22 cellular contexts compared by ENCODE assay signal in genomic region chr18:32371384-32371783, GRCh38.
DNase-seq lines count a peak whose midpoint lies in the region; ATAC-seq and TF ChIP-seq lines count a peak whose summit lies in the region.
"Had no signal": no experiment of that assay in that cellular context is flagged by ENCODE, and none has a peak within 500 bp of the region (broad histone marks: within the 10 kb centered on the region; RNA-seq: fewer than 3 reads in every experiment).

No MANE protein-coding gene starts in this region.

- peak overlapping the region; percentile 60 for H3K4me3 Mint-ChIP-seq in type B pancreatic cell
- H3K4me3 Mint-ChIP-seq in natural killer cell treated with Interleukin-12 subunit alpha and Interleukin-12 subunit beta and Interleukin-15 and Interleukin-18, amount 100 ng/mL, for 72 hours: no peak overlapping the region
- H3K4me3 Mint-ChIP-seq: activated B cell treated with CpG ODN at 0.5 μM for 24 hours; activated CD4-positive, alpha-beta memory T cell treated with anti-CD3 and anti-CD28 coated beads for 36 hours; CD4-positive, alpha-beta T cell; T-helper 2 cell treated with Interferon-gamma antibody and Interleukin-4, amounts not matched to agents 5 μg/mL and 100 μg/mL, for 36 hours had no signal

- no peaks in the 10 kb centered on the region for H3K36me3 Mint-ChIP-seq in type B pancreatic cell
- no peaks in the 10 kb centered on the region for H3K36me3 Mint-ChIP-seq in natural killer cell treated with Interleukin-12 subunit alpha and Interleukin-12 subunit beta and Interleukin-15 and Interleukin-18, amount 100 ng/mL, for 72 hours
- H3K36me3 Mint-ChIP-seq: activated CD4-positive, alpha-beta memory T cell treated with anti-CD3 and anti-CD28 coated beads for 36 hours had no signal

- no peaks in the 10 kb centered on the region for H3K27me3 ChIP-seq in esophagus (ENCODE audit: control insufficient read depth in 1 of 2, insufficient read depth in 2 of 2, low read length in 2 of 2)
- H3K27me3 ChIP-seq in muscle layer of duodenum (ENCODE audit: low read depth, low read length): no peaks in the 10 kb centered on the region

- H3K4me1 ChIP-seq in HEK293 (ENCODE audit: control insufficient read depth, insufficient read depth, low read length) (peaks cover 10% of the 10 kb centered on the region), esophagus (ENCODE audit: control insufficient read depth in 2 of 2, insufficient read depth in 2 of 2, low read length in 1 of 2) (peaks cover 0 to 11% of the 10 kb centered on the region in 2 donors), muscle layer of duodenum (ENCODE audit: control insufficient read depth in 1 of 2, insufficient read depth in 2 of 2, low read length in 2 of 2) (peaks cover 9 to 19% of the 10 kb centered on the region in 2 donors)

- H3K36me3 ChIP-seq in HEK293 (ENCODE audit: control insufficient read depth in 2 of 2, insufficient read depth in 1 of 2, low read length in 2 of 2) (no peaks in the 10 kb centered on the region), esophagus (ENCODE audit: control insufficient read depth in 2 of 2, insufficient read depth in 2 of 2, low read length in 1 of 2) (peaks cover 0 to 2% of the 10 kb centered on the region in 2 donors), muscle layer of duodenum (ENCODE audit: control insufficient read depth in 1 of 2, insufficient read depth in 2 of 2, low read length in 2 of 2) (no peaks in the 10 kb centered on the region)

- POLR2A ChIA-PET in HEK293 (lab: Yijun Ruan, JAX): no interaction called here

- ATAC-seq in natural killer cell treated with Interleukin-12 subunit alpha and Interleukin-12 subunit beta and Interleukin-15 and Interleukin-18, amount 100 ng/mL, for 72 hours: no peak
- ATAC-seq in GM21447 (IDR thresholded peaks at IDR 0.05; ENCODE audit: unreplicated experiment) (no peak), HG03521 (IDR thresholded peaks at IDR 0.05; ENCODE audit: unreplicated experiment) (no peak)
- ATAC-seq: GM12878, SK-N-SH treated with all-trans-retinoic acid at 6 μM for 48 hours had no signal

- H3K4me3 ChIP-seq in HEK293 (ENCODE audit: low read depth, low read length): no peak overlapping the region
- no peak overlapping the region for H3K4me3 ChIP-seq in esophagus (ENCODE audit: low read depth in 1 of 2, low read length in 2 of 2)
- no peak overlapping the region for H3K4me3 ChIP-seq in muscle layer of duodenum (ENCODE audit: low read depth in 1 of 2, low read length in 2 of 2)
- H3K4me3 ChIP-seq: GM12878 had no signal

- DNase-seq in type B pancreatic cell (ENCODE audit: extremely low spot score, unreplicated experiment) (no peak), epidermal melanocyte (ENCODE audit: insufficient read length, low spot score) (no peak)
- DNase-seq in natural killer cell treated with Interleukin-12 subunit alpha and Interleukin-12 subunit beta and Interleukin-15 and Interleukin-18, amount 100 ng/mL, for 72 hours (ENCODE audit: low spot score): no peak
- DNase-seq: activated B cell treated with CpG ODN at 0.5 μM for 24 hours; activated CD4-positive, alpha-beta memory T cell treated with anti-CD3 and anti-CD28 coated beads for 36 hours; activated T-cell treated with anti-CD3 and anti-CD28 coated beads, Interleukin-2, amount 50 U/mL, for 1 hour; amniotic stem cell; CD4-positive, alpha-beta T cell; kidney glomerular epithelial cell; midbrain; NCI-H1417 treated with DMSO at 0.1 percent for 48 hours; NCI-H524 treated with DMSO at 0.1 percent for 48 hours; stimulated activated CD8-positive, alpha-beta memory T cell treated with anti-CD3 and anti-CD28 coated beads, Interleukin-4, amount 100 ng/mL, for 48 hours; substantia nigra had no signal

- H3K9me3 Mint-ChIP-seq in type B pancreatic cell: no peaks in the 10 kb centered on the region
- H3K9me3 Mint-ChIP-seq in natural killer cell treated with Interleukin-12 subunit alpha and Interleukin-12 subunit beta and Interleukin-15 and Interleukin-18, amount 100 ng/mL, for 72 hours: no peaks in the 10 kb centered on the region
- H3K9me3 Mint-ChIP-seq: activated B cell treated with CpG ODN at 0.5 μM for 24 hours; activated CD4-positive, alpha-beta memory T cell treated with anti-CD3 and anti-CD28 coated beads for 36 hours; CD4-positive, alpha-beta T cell; T-helper 2 cell treated with Interferon-gamma antibody and Interleukin-4, amounts not matched to agents 5 μg/mL and 100 μg/mL, for 36 hours had no signal

- WGBS in esophagus, 2 donors: 67 to 76% methylated on average over 2 of the region's 2 CpGs

- peak overlapping the region; percentile 98 for H3K27ac Mint-ChIP-seq in type B pancreatic cell
- no peak overlapping the region for H3K27ac Mint-ChIP-seq in natural killer cell treated with Interleukin-12 subunit alpha and Interleukin-12 subunit beta and Interleukin-15 and Interleukin-18, amount 100 ng/mL, for 72 hours
- H3K27ac Mint-ChIP-seq: activated B cell treated with CpG ODN at 0.5 μM for 24 hours; activated CD4-positive, alpha-beta memory T cell treated with anti-CD3 and anti-CD28 coated beads for 36 hours; CD4-positive, alpha-beta T cell; T-helper 2 cell treated with Interferon-gamma antibody and Interleukin-4, amounts not matched to agents 5 μg/mL and 100 μg/mL, for 36 hours had no signal

- no peaks in the 10 kb centered on the region for H3K27me3 Mint-ChIP-seq in type B pancreatic cell
- peaks cover 0 to 13% of the 10 kb centered on the region in 2 donors for H3K27me3 Mint-ChIP-seq in natural killer cell treated with Interleukin-12 subunit alpha and Interleukin-12 subunit beta and Interleukin-15 and Interleukin-18, amount 100 ng/mL, for 72 hours

- H3K9me3 ChIP-seq in HEK293 (ENCODE audit: control insufficient read depth, insufficient read depth, low read depth, low read length): no peaks in the 10 kb centered on the region
- H3K9me3 ChIP-seq in esophagus (ENCODE audit: control insufficient read depth in 2 of 2, insufficient read depth in 1 of 2, low read depth in 1 of 2, low read length in 1 of 2): no peaks in the 10 kb centered on the region
- no peaks in the 10 kb centered on the region for H3K9me3 ChIP-seq in muscle layer of duodenum (ENCODE audit: control insufficient read depth in 1 of 2, low read length in 2 of 2)

- H3K27ac ChIP-seq in HEK293 (ENCODE audit: extremely low read depth, low read depth, low read length) (no peak overlapping the region), esophagus (ENCODE audit: low read depth in 2 of 2, low read length in 1 of 2) (peak overlapping the region; percentile 94 to 98), muscle layer of duodenum (ENCODE audit: low read length) (peak overlapping the region; percentile 77)

- H3K4me1 Mint-ChIP-seq in type B pancreatic cell (ENCODE audit: unreplicated experiment): peaks cover 33% of the 10 kb centered on the region
- no peaks in the 10 kb centered on the region for H3K4me1 Mint-ChIP-seq in natural killer cell treated with Interleukin-12 subunit alpha and Interleukin-12 subunit beta and Interleukin-15 and Interleukin-18, amount 100 ng/mL, for 72 hours (ENCODE audit: low read depth in 2 of 2)
- H3K4me1 Mint-ChIP-seq: activated B cell treated with CpG ODN at 0.5 μM for 24 hours had no signal

- TF ChIP-seq CTCF in HEK293 (tag by site-specific recombination; IDR thresholded peaks at IDR 0.05) (no peak), type B pancreatic cell (conservative IDR thresholded peaks at IDR 0.05) (no peak)

- CTCF ChIA-PET in HEK293 (lab: Yijun Ruan, JAX): interaction anchor here (1.8 kb wide), 1 partner anchor 14 kb away, joined by 5 read pairs; no protein-coding TSS in a partner anchor

TF ChIP-seq in HEK293, 187 proteins besides CTCF, POLR2A, EP300 and RAD21:
- TF ChIP-seq ZFHX2 (tag by site-specific recombination; conservative IDR thresholded peaks at IDR 0.05): peak; percentile 93
- no peak for TF ChIP-seq ZSCAN4 (tag by site-specific recombination; IDR thresholded peaks at IDR 0.05)
- TF ChIP-seq PRDM10 (tag by site-specific recombination; IDR thresholded peaks at IDR 0.05): peak; percentile 64; the same call in 1 of the 2 replicates
- peak; percentile 92 for TF ChIP-seq EGR2 (tag by site-specific recombination; IDR thresholded peaks at IDR 0.05; ENCODE audit: low read depth)
TF ChIP-seq in HEK293: peak in this region for 3.
